ENCODE assay signal across 11 cellular contexts in genomic region chr5:141184117-141184855, GRCh38. TPM values are rescaled to one million over a fixed set of nuclear protein-coding genes. Genes with fewer than 3 reads are reported as not detected.
"Had no signal": no experiment of that assay in that cellular context is flagged by ENCODE, and none has a peak within 500 bp of the region (broad histone marks: within the 10 kb centered on the region; RNA-seq: fewer than 3 reads in every experiment).

No MANE protein-coding gene starts in this region.

RNA-seq across cellular contexts. Expression of gene PCDHB16, which starts 2.1 kb away (rescaled TPM):
- total RNA-seq: activated CD4-positive, alpha-beta memory T cell treated with anti-CD3 and anti-CD28 coated beads, Interleukin-2, amount 10 ng/mL, durations not matched to agents 7 days and 5 days; activated CD4-positive, alpha-beta T cell treated with anti-CD3 and anti-CD28 coated beads for 36 hours; activated CD4-positive, alpha-beta T cell treated with anti-CD3 and anti-CD28 coated beads, Interleukin-2, amount 10 ng/mL, durations not matched to agents 7 days and 5 days; activated CD8-positive, alpha-beta memory T cell treated with anti-CD3 and anti-CD28 coated beads, Interleukin-2, amount 10 ng/mL, durations not matched to agents 7 days and 5 days; activated CD8-positive, alpha-beta T cell treated with anti-CD3 and anti-CD28 coated beads, Interleukin-2, amount 10 ng/mL, durations not matched to agents 7 days and 5 days; activated T-helper 2 cell treated with anti-CD3 and anti-CD28 coated beads, Interferon-gamma antibody, Interleukin-2, Interleukin-4, amounts not matched to agents 10 μg/mL and 5 μg/mL and 100 μg/mL, durations not matched to agents 14 hours and 24 hours and 36 hours; T-cell; T-helper 1 cell treated with Interleukin-12 subunit alpha and Interleukin-12 subunit beta and Interleukin-4 antibody, amounts not matched to agents 30 ng/mL and 1 ng/mL, for 36 hours; T-helper 17 cell; T-helper 2 cell treated with Interferon-gamma antibody and Interleukin-4, amounts not matched to agents 100 ng/mL and 5 ng/mL, for 36 hours had no signal

RNA-seq across cellular contexts. Expression of gene PCDHB9, which starts 2.7 kb away (rescaled TPM):
- total RNA-seq: activated CD4-positive, alpha-beta memory T cell treated with anti-CD3 and anti-CD28 coated beads, Interleukin-2, amount 10 ng/mL, durations not matched to agents 7 days and 5 days; activated CD4-positive, alpha-beta T cell treated with anti-CD3 and anti-CD28 coated beads for 36 hours; activated CD4-positive, alpha-beta T cell treated with anti-CD3 and anti-CD28 coated beads, Interleukin-2, amount 10 ng/mL, durations not matched to agents 7 days and 5 days; activated CD8-positive, alpha-beta memory T cell treated with anti-CD3 and anti-CD28 coated beads, Interleukin-2, amount 10 ng/mL, durations not matched to agents 7 days and 5 days; activated CD8-positive, alpha-beta T cell treated with anti-CD3 and anti-CD28 coated beads, Interleukin-2, amount 10 ng/mL, durations not matched to agents 7 days and 5 days; activated T-helper 2 cell treated with anti-CD3 and anti-CD28 coated beads, Interferon-gamma antibody, Interleukin-2, Interleukin-4, amounts not matched to agents 10 μg/mL and 5 μg/mL and 100 μg/mL, durations not matched to agents 14 hours and 24 hours and 36 hours; bronchial epithelial cell; T-helper 1 cell treated with Interleukin-12 subunit alpha and Interleukin-12 subunit beta and Interleukin-4 antibody, amounts not matched to agents 30 ng/mL and 1 ng/mL, for 36 hours; T-helper 2 cell treated with Interferon-gamma antibody and Interleukin-4, amounts not matched to agents 100 ng/mL and 5 ng/mL, for 36 hours had no signal

RNA-seq across cellular contexts. Expression of gene PCDHB8, which starts 6.7 kb away (rescaled TPM):
- total RNA-seq: activated CD4-positive, alpha-beta memory T cell treated with anti-CD3 and anti-CD28 coated beads, Interleukin-2, amount 10 ng/mL, durations not matched to agents 7 days and 5 days; activated CD4-positive, alpha-beta T cell treated with anti-CD3 and anti-CD28 coated beads for 36 hours; activated CD4-positive, alpha-beta T cell treated with anti-CD3 and anti-CD28 coated beads, Interleukin-2, amount 10 ng/mL, durations not matched to agents 7 days and 5 days; activated CD8-positive, alpha-beta memory T cell treated with anti-CD3 and anti-CD28 coated beads, Interleukin-2, amount 10 ng/mL, durations not matched to agents 7 days and 5 days; activated CD8-positive, alpha-beta T cell treated with anti-CD3 and anti-CD28 coated beads, Interleukin-2, amount 10 ng/mL, durations not matched to agents 7 days and 5 days; activated T-helper 2 cell treated with anti-CD3 and anti-CD28 coated beads, Interferon-gamma antibody, Interleukin-2, Interleukin-4, amounts not matched to agents 10 μg/mL and 5 μg/mL and 100 μg/mL, durations not matched to agents 14 hours and 24 hours and 36 hours; T-cell; T-helper 1 cell treated with Interleukin-12 subunit alpha and Interleukin-12 subunit beta and Interleukin-4 antibody, amounts not matched to agents 30 ng/mL and 1 ng/mL, for 36 hours; T-helper 17 cell; T-helper 2 cell treated with Interferon-gamma antibody and Interleukin-4, amounts not matched to agents 100 ng/mL and 5 ng/mL, for 36 hours had no signal

RNA-seq across cellular contexts. Expression of gene PCDHB10, which starts 7.9 kb away (rescaled TPM):
- total RNA-seq: activated CD4-positive, alpha-beta memory T cell treated with anti-CD3 and anti-CD28 coated beads, Interleukin-2, amount 10 ng/mL, durations not matched to agents 7 days and 5 days; activated CD4-positive, alpha-beta T cell treated with anti-CD3 and anti-CD28 coated beads for 36 hours; activated CD4-positive, alpha-beta T cell treated with anti-CD3 and anti-CD28 coated beads, Interleukin-2, amount 10 ng/mL, durations not matched to agents 7 days and 5 days; activated CD8-positive, alpha-beta memory T cell treated with anti-CD3 and anti-CD28 coated beads, Interleukin-2, amount 10 ng/mL, durations not matched to agents 7 days and 5 days; activated CD8-positive, alpha-beta T cell treated with anti-CD3 and anti-CD28 coated beads, Interleukin-2, amount 10 ng/mL, durations not matched to agents 7 days and 5 days; activated T-helper 2 cell treated with anti-CD3 and anti-CD28 coated beads, Interferon-gamma antibody, Interleukin-2, Interleukin-4, amounts not matched to agents 10 μg/mL and 5 μg/mL and 100 μg/mL, durations not matched to agents 14 hours and 24 hours and 36 hours; T-cell; T-helper 1 cell treated with Interleukin-12 subunit alpha and Interleukin-12 subunit beta and Interleukin-4 antibody, amounts not matched to agents 30 ng/mL and 1 ng/mL, for 36 hours; T-helper 17 cell; T-helper 2 cell treated with Interferon-gamma antibody and Interleukin-4, amounts not matched to agents 100 ng/mL and 5 ng/mL, for 36 hours had no signal

RNA-seq across cellular contexts. Expression of gene PCDHB7, which starts 11.8 kb away (rescaled TPM):
- total RNA-seq: activated CD4-positive, alpha-beta memory T cell treated with anti-CD3 and anti-CD28 coated beads, Interleukin-2, amount 10 ng/mL, durations not matched to agents 7 days and 5 days; activated CD4-positive, alpha-beta T cell treated with anti-CD3 and anti-CD28 coated beads for 36 hours; activated CD4-positive, alpha-beta T cell treated with anti-CD3 and anti-CD28 coated beads, Interleukin-2, amount 10 ng/mL, durations not matched to agents 7 days and 5 days; activated CD8-positive, alpha-beta memory T cell treated with anti-CD3 and anti-CD28 coated beads, Interleukin-2, amount 10 ng/mL, durations not matched to agents 7 days and 5 days; activated CD8-positive, alpha-beta T cell treated with anti-CD3 and anti-CD28 coated beads, Interleukin-2, amount 10 ng/mL, durations not matched to agents 7 days and 5 days; activated T-helper 2 cell treated with anti-CD3 and anti-CD28 coated beads, Interferon-gamma antibody, Interleukin-2, Interleukin-4, amounts not matched to agents 10 μg/mL and 5 μg/mL and 100 μg/mL, durations not matched to agents 14 hours and 24 hours and 36 hours; bronchial epithelial cell; T-cell; T-helper 1 cell treated with Interleukin-12 subunit alpha and Interleukin-12 subunit beta and Interleukin-4 antibody, amounts not matched to agents 30 ng/mL and 1 ng/mL, for 36 hours; T-helper 17 cell; T-helper 2 cell treated with Interferon-gamma antibody and Interleukin-4, amounts not matched to agents 100 ng/mL and 5 ng/mL, for 36 hours had no signal
